8 cellular contexts compared by ENCODE assay signal in the genomic region with DNA sequence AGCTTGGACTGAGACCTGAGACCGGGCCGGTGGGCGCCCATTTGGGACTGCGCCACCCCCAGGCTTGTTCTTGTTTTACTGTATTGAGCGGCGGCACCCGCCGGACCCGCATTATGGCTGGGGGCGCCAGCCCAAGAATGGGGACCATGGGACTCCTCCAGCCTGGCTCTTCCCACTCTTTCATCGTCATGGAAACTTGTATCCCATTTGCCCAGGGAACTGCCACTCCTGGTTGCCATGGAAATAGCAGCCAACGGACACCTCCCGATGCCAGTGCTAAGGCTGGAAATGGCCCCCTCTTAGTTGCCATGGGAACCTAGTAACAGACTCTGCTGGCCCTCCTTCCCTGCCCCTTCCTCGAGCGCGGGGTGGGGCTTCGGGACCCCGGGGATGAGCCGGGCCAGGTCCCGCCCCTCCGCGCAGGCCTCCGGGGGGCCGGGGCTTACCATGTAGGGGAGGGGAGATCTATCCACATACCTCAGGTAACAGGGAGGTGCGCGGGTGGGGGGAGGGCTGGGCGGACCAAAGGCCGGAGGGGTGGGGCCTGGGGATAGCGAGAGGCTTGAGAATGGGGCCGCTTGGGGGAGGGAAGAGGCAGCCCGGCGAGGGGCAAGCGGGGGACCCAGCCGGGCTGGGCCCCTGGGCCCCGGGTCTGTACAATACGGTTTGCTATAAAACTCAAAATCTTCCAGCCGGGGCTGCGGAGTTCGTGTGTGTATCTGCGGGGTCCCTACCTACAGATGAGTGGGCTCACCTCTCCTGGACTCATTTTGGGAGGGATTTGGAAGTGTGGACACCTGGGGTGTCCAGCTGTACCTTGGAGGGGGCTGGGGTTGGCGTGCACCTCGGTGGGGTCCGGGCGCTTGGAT. TPM values are rescaled to one million over a fixed set of nuclear protein-coding genes. Genes with fewer than 3 reads are reported as not detected.
A peak's percentile ranks its signal among the peaks of the same experiment; 100 is the strongest.
DNase-seq lines count a peak whose midpoint lies in the region; ATAC-seq, FAIRE-seq and TF ChIP-seq lines count a peak whose summit lies in the region.

No MANE protein-coding gene starts in this region.

- H3K4me3 ChIP-seq in GM23248: peak overlapping the region; percentile 95
- peak overlapping the region; percentile 83 for H3K4me3 ChIP-seq in astrocyte of the cerebellum (ENCODE audit: low read depth, low read length)
- peak overlapping the region; percentile 80 to 99 for H3K4me3 ChIP-seq in right atrium auricular region
- peak overlapping the region; percentile 83 to 95 (median 91) for H3K4me3 ChIP-seq in pancreas

- peak overlapping the region; percentile 68 for H2AFZ ChIP-seq in GM23248

- peak overlapping the region; percentile 90 for H3K4me2 ChIP-seq in GM23248 (ENCODE audit: unreplicated experiment)

- no peaks in the 10 kb centered on the region for H3K9me2 ChIP-seq in GM23248 (ENCODE audit: insufficient read depth)

- DNase-seq in DMS 273 treated with DMSO at 0.1 percent for 48 hours (lab: John Stamatoyannopoulos, UW) (peak; percentile 96), GM23248 (peak; percentile 98), NCI-H226 (peak; percentile 97), astrocyte of the cerebellum (ENCODE audit: low read depth) (peak; percentile 96), right atrium auricular region (ENCODE audit: low spot score) (peak; percentile 97), pancreas (peak; percentile 81 to 93 (median 88))
- DNase-seq in activated CD4-positive, CD25-positive, alpha-beta regulatory T cell treated with anti-CD3 and anti-CD28 coated beads, Interleukin-2, amount 50 U/mL, for 72 hours: no peak

- no peak for FAIRE-seq in pancreas (lab: Jason Lieb, UNC)

- H3K9me3 ChIP-seq in GM23248 (ENCODE audit: low read depth) (no peaks in the 10 kb centered on the region), right atrium auricular region (no peaks in the 10 kb centered on the region), pancreas (no peaks in the 10 kb centered on the region)

- in situ Hi-C loops in GM23248 (cut with MboI): no loop called here
- in situ Hi-C loops in astrocyte of the cerebellum (cut with HindIII; ENCODE audit: low sequenced_read_pairs): loop anchor here (25.0 kb wide), 1 partner anchor 114 kb away; a partner anchor contains a TSS

- H3K9ac ChIP-seq in GM23248: peak overlapping the region; percentile 88

- intact Hi-C loops in pancreas (cut with DNase I): no loop called here

- H3K4me1 ChIP-seq in GM23248 (ENCODE audit: insufficient read depth) (peaks cover 17% of the 10 kb centered on the region; the same call in 1 of the 2 replicates), right atrium auricular region (peaks cover 0 to 42% of the 10 kb centered on the region in 2 donors), pancreas (peaks cover 0 to 7% (median 0%) of the 10 kb centered on the region in 3 donors)

- H4K20me1 ChIP-seq in GM23248 (ENCODE audit: insufficient read depth): no peaks in the 10 kb centered on the region

- H3K36me3 ChIP-seq in GM23248 (ENCODE audit: low read depth) (peaks cover 9% of the 10 kb centered on the region; the same call in 1 of the 2 replicates), right atrium auricular region (peaks cover 9% of the 10 kb centered on the region), pancreas (no peaks in the 10 kb centered on the region)

- TF ChIP-seq CTCF in astrocyte of the cerebellum (IDR thresholded peaks at IDR 0.05; ENCODE audit: low read depth, low read length, missing control alignments): no peak
- no peak for TF ChIP-seq CTCF in right atrium auricular region (IDR thresholded peaks at IDR 0.05)
- no peak for TF ChIP-seq CTCF in pancreas (IDR thresholded peaks at IDR 0.05)

- ATAC-seq in pancreas (peak; percentile 62 to 75 (median 71)), HG03457 (IDR thresholded peaks at IDR 0.05; ENCODE audit: unreplicated experiment) (no peak)

- H3K79me2 ChIP-seq in GM23248 (ENCODE audit: insufficient read depth): peaks cover 15% of the 10 kb centered on the region

- peaks cover 20% of the 10 kb centered on the region for H3F3A ChIP-seq in GM23248 (ENCODE audit: insufficient read depth)

- H3K27ac ChIP-seq in GM23248 (peak overlapping the region; percentile 65), right atrium auricular region (peak overlapping the region; percentile 95 to 96), pancreas (peak overlapping the region; percentile 61 to 91 (median 84))

- 4 to 5% methylated on average over 28 to 43 of the region's 44 CpGs for WGBS in GM23248 (ENCODE audit: low coverage in 1 of 2, low lambda C conversion rate in 2 of 2, missing lambda C conversion rate in 2 of 2), 2 experiments
- WGBS in pancreas, 2 donors: 10 to 12% methylated on average over 44 of the region's 44 CpGs

- H3K27me3 ChIP-seq in GM23248 (replicated peaks; ENCODE audit: insufficient read depth) (no peaks in the 10 kb centered on the region), right atrium auricular region (no peaks in the 10 kb centered on the region), pancreas (no peaks in the 10 kb centered on the region)

RNA-seq across cellular contexts. Expression of a gene that starts 0.5 kb away (rescaled TPM):
- 36.1 and 39.7 TPM in 2 replicates for total RNA-seq in GM23248 (2014; rRNA removed; shearing (Covaris generic))
- polyA plus RNA-seq in GM23248 (2016; fragmentation: Nextera tagmentation; extraction: Ambion mirVana) (30.9 and 31.6 TPM in 2 replicates), pancreas (10 to 100 TPM in 1 of 2 donors, 1 to 10 TPM in 1; 9.5 to 10.3 TPM)
- total RNA-seq in right atrium auricular region (10 to 100 TPM; 22.4 to 23.0 TPM), pancreas (10 to 100 TPM in 4 of 6 donors, 1 to 10 TPM in 2; 8.6 to 12.5 (median 11.4) TPM)

RNA-seq across cellular contexts. Expression of a gene that starts 9.2 kb away (rescaled TPM):
- 2.0 and 2.3 TPM in 2 replicates for total RNA-seq in GM23248 (2014; rRNA removed; shearing (Covaris generic))
- polyA plus RNA-seq in GM23248 (2016; fragmentation: Nextera tagmentation; extraction: Ambion mirVana) (4.0 and 5.9 TPM in 2 replicates), pancreas (10 to 100 TPM; 12.8 to 17.9 TPM)
- total RNA-seq in right atrium auricular region (1 to 10 TPM; 3.8 to 8.6 TPM), pancreas (10 to 100 TPM in 1 of 6 donors, 1 to 10 TPM in 5; 6.5 to 10.6 (median 8.3) TPM)

RNA-seq across cellular contexts. Expression of a gene that starts 24.9 kb away (rescaled TPM):
- 18.2 and 23.0 TPM in 2 replicates for total RNA-seq in GM23248 (2014; rRNA removed; shearing (Covaris generic))
- polyA plus RNA-seq in GM23248 (2016; fragmentation: Nextera tagmentation; extraction: Ambion mirVana): 0.39 and 0.64 TPM in 2 replicates
- total RNA-seq in right atrium auricular region: 1 to 10 TPM; 5.7 to 7.9 TPM
- 10 to 100 TPM in 1 of 6 donors, 1 to 10 TPM in 5; 3.8 to 13.5 (median 4.6) TPM for total RNA-seq in pancreas
- polyA plus RNA-seq in pancreas: 10 to 100 TPM; 10.1 to 26.8 TPM

RNA-seq across cellular contexts. Expression of a gene that starts 36.7 kb away (rescaled TPM):
- total RNA-seq in GM23248 (2014; rRNA removed; shearing (Covaris generic)): 69.7 and 73.2 TPM in 2 replicates
- 40.2 and 40.9 TPM in 2 replicates for polyA plus RNA-seq in GM23248 (2016; fragmentation: Nextera tagmentation; extraction: Ambion mirVana)
- total RNA-seq in right atrium auricular region: 1 to 10 TPM; 6.0 to 8.5 TPM
- 10 to 100 TPM; 14.2 to 32.1 (median 17.3) TPM for total RNA-seq in pancreas
- 10 to 100 TPM; 16.6 to 28.4 TPM for polyA plus RNA-seq in pancreas

RNA-seq across cellular contexts. Expression of a gene that starts 51.9 kb away (rescaled TPM):
- total RNA-seq in GM23248 (2014; rRNA removed; shearing (Covaris generic)): 4.4 and 4.8 TPM in 2 replicates
- polyA plus RNA-seq in GM23248 (2016; fragmentation: Nextera tagmentation; extraction: Ambion mirVana) (2.0 and 2.1 TPM in 2 replicates), pancreas (1 to 10 TPM; 2.5 to 2.9 TPM)
- total RNA-seq in right atrium auricular region (1 to 10 TPM; 6.5 to 7.6 TPM), pancreas (1 to 10 TPM; 1.6 to 3.2 (median 1.9) TPM)
